Comparison of ENCODE assay signal across 1 cellular context in genomic region chr7:124635416-124635815, GRCh38.
TF ChIP-seq lines count a peak whose summit lies in the region.

No MANE protein-coding gene starts in this region.

TF ChIP-seq in WTC11, 78 proteins besides CTCF, POLR2A, EP300 and RAD21 (continued from another document):
- TF ChIP-seq ZMAT4 (CRISPR knock-in tag; IDR thresholded peaks at IDR 0.05) (no peak), IRF2 (CRISPR knock-in tag; IDR thresholded peaks at IDR 0.05; ENCODE audit: borderline replicate concordance, low read depth) (no peak), STAT6 (CRISPR knock-in tag; conservative IDR thresholded peaks at IDR 0.05; ENCODE audit: low read depth) (no peak), TP53 (CRISPR knock-in tag; IDR thresholded peaks at IDR 0.05) (no peak), NR2C2 (CRISPR knock-in tag; IDR thresholded peaks at IDR 0.05) (no peak)
